18 cellular contexts compared by ENCODE assay signal in genomic region chr3:47042231-47042791, GRCh38.
DNase-seq lines count a peak whose midpoint lies in the region; ATAC-seq and TF ChIP-seq lines count a peak whose summit lies in the region.
"Had no signal": no experiment of that assay in that cellular context is flagged by ENCODE, and none has a peak within 500 bp of the region (broad histone marks: within the 10 kb centered on the region; RNA-seq: fewer than 3 reads in every experiment).

No MANE protein-coding gene starts in this region.

- H3K27me3 Mint-ChIP-seq in CD4-positive, CD25-positive, alpha-beta regulatory T cell, result no peaks in the 10 kb centered on the region
- H3K27me3 Mint-ChIP-seq in CD8-positive, alpha-beta memory T cell, result no peaks in the 10 kb centered on the region
- H3K27me3 Mint-ChIP-seq in T-helper 17 cell, result no peaks in the 10 kb centered on the region
- H3K27me3 Mint-ChIP-seq in MCF 10A (ENCODE audit: insufficient read depth, unreplicated experiment), result no peaks in the 10 kb centered on the region

- peaks cover 20 to 31% (median 27%) of the 10 kb centered on the region in 4 donors for H3K4me1 Mint-ChIP-seq in CD4-positive, CD25-positive, alpha-beta regulatory T cell
- H3K4me1 Mint-ChIP-seq in CD8-positive, alpha-beta memory T cell, result peaks cover 20 to 43% (median 23%) of the 10 kb centered on the region in 3 donors
- H3K4me1 Mint-ChIP-seq in T-helper 17 cell (peaks cover 14% of the 10 kb centered on the region), MCF 10A (ENCODE audit: insufficient read depth, unreplicated experiment) (no peaks in the 10 kb centered on the region)
- H3K4me1 Mint-ChIP-seq: CD14-positive monocyte had no signal

- peak overlapping the region in 2 of 3 donors; percentile 11 to 69 for H3K27ac Mint-ChIP-seq in CD4-positive, CD25-positive, alpha-beta regulatory T cell
- peak overlapping the region in 3 of 8 donors; percentile 32 to 79 (median 48) for H3K27ac Mint-ChIP-seq in CD8-positive, alpha-beta memory T cell
- H3K27ac Mint-ChIP-seq in T-helper 17 cell (peak overlapping the region; percentile 71), MCF 10A (ENCODE audit: low read depth, unreplicated experiment) (no peak overlapping the region)

- no peak for DNase-seq in CD4-positive, CD25-positive, alpha-beta regulatory T cell
- no peak for DNase-seq in CD8-positive, alpha-beta memory T cell
- DNase-seq in T-helper 17 cell (no peak), mucosa of descending colon (no peak), DMS153 (lab: John Stamatoyannopoulos, UW) (no peak), MCF 10A (ENCODE audit: unreplicated experiment) (no peak)
- no peak for DNase-seq in stimulated activated CD4-positive, alpha-beta T cell treated with anti-CD3 and anti-CD28 coated beads, Interleukin-2, amount 100 ng/mL, for 24 hours
- DNase-seq: ACHN, AML-193, DMS79 treated with DMSO at 0.1 percent for 48 hours, GM23248, HCEC 1CT, KBM-7, NCI-H1436, NCI-H2029 treated with DMSO at 0.1 percent for 48 hours, NCI-H774 had no signal

- H3K36me3 ChIP-seq in CD4-positive, CD25-positive, alpha-beta regulatory T cell (ENCODE audit: control insufficient read depth, insufficient read depth, low read length), result peaks cover 55% of the 10 kb centered on the region
- H3K36me3 ChIP-seq in CD8-positive, alpha-beta memory T cell (ENCODE audit: insufficient read depth, low read length), result peaks cover 27% of the 10 kb centered on the region
- no peaks in the 10 kb centered on the region for H3K36me3 ChIP-seq in mucosa of descending colon (ENCODE audit: low read depth)

- no peak overlapping the region for H3K4me3 Mint-ChIP-seq in CD4-positive, CD25-positive, alpha-beta regulatory T cell
- H3K4me3 Mint-ChIP-seq in CD8-positive, alpha-beta memory T cell, result no peak overlapping the region
- H3K4me3 Mint-ChIP-seq in T-helper 17 cell (peak overlapping the region; percentile 7), MCF 10A (ENCODE audit: unreplicated experiment) (no peak overlapping the region)
- H3K4me3 Mint-ChIP-seq: CD14-positive monocyte had no signal

- peaks cover 14% of the 10 kb centered on the region for H3K4me1 ChIP-seq in CD4-positive, CD25-positive, alpha-beta regulatory T cell (ENCODE audit: control insufficient read depth, insufficient read depth, low read length, poor library complexity, severe bottlenecking)
- H3K4me1 ChIP-seq in CD8-positive, alpha-beta memory T cell (ENCODE audit: insufficient read depth, low read length), result peaks cover 14% of the 10 kb centered on the region
- H3K4me1 ChIP-seq in mucosa of descending colon (ENCODE audit: low read depth), result peaks cover 4% of the 10 kb centered on the region

- intact Hi-C loops in mucosa of descending colon (cut with DNase I, micrococcal nuclease), result no loop called here
- intact Hi-C loops in MCF 10A (cut with micrococcal nuclease), result no loop called here

- H3K9me3 Mint-ChIP-seq in CD4-positive, CD25-positive, alpha-beta regulatory T cell, result peaks cover 0 to 4% (median 0%) of the 10 kb centered on the region in 7 donors
- H3K9me3 Mint-ChIP-seq in CD8-positive, alpha-beta memory T cell, result no peaks in the 10 kb centered on the region
- H3K9me3 Mint-ChIP-seq in MCF 10A (ENCODE audit: unreplicated experiment), result no peaks in the 10 kb centered on the region

- no peak overlapping the region for H3K4me3 ChIP-seq in CD4-positive, CD25-positive, alpha-beta regulatory T cell (ENCODE audit: low read depth, low read length)
- no peak overlapping the region for H3K4me3 ChIP-seq in CD8-positive, alpha-beta memory T cell (ENCODE audit: low read length)
- no peak overlapping the region for H3K4me3 ChIP-seq in mucosa of descending colon
- H3K4me3 ChIP-seq: GM23248 had no signal

- H3K36me3 Mint-ChIP-seq in CD4-positive, CD25-positive, alpha-beta regulatory T cell, result peaks cover 39% of the 10 kb centered on the region
- H3K36me3 Mint-ChIP-seq in CD8-positive, alpha-beta memory T cell, result peaks cover 7 to 74% (median 14%) of the 10 kb centered on the region in 3 donors
- H3K36me3 Mint-ChIP-seq in T-helper 17 cell (ENCODE audit: low read depth) (peaks cover 2% of the 10 kb centered on the region), MCF 10A (ENCODE audit: insufficient read depth, unreplicated experiment) (peaks cover 88% of the 10 kb centered on the region)

- no peak overlapping the region for H3K27ac ChIP-seq in CD4-positive, CD25-positive, alpha-beta regulatory T cell (ENCODE audit: insufficient read depth, low read length, poor library complexity, severe bottlenecking)
- peak overlapping the region; percentile 49 for H3K27ac ChIP-seq in CD8-positive, alpha-beta memory T cell (ENCODE audit: low read depth, low read length)
- H3K27ac ChIP-seq: GM23248 had no signal

- CTCF ChIA-PET in CD8-positive, alpha-beta memory T cell (lab: Charles Lee), result no interaction called here
- CTCF ChIA-PET in MCF 10A (lab: Yijun Ruan, JAX), result interaction anchor here (0.6 to 1.4 kb wide), 6 partner anchors 11 to 1937 kb away, joined by 3 to 5 read pairs (median 3); no protein-coding TSS in a partner anchor

- no peak for ATAC-seq in CD4-positive, CD25-positive, alpha-beta regulatory T cell (ENCODE audit: low read depth in 2 of 2)
- ATAC-seq in T-helper 17 cell (no peak), mucosa of descending colon (peak; percentile 55), GM18907 (IDR thresholded peaks at IDR 0.05; ENCODE audit: unreplicated experiment) (no peak)

- TF ChIP-seq CTCF in mucosa of descending colon (IDR thresholded peaks at IDR 0.05) (no peak), MCF 10A (IDR thresholded peaks at IDR 0.05; ENCODE audit: unreplicated experiment) (no peak)

- H3K27me3 ChIP-seq in CD4-positive, CD25-positive, alpha-beta regulatory T cell (ENCODE audit: control insufficient read depth, insufficient read depth, low read length), result no peaks in the 10 kb centered on the region
- H3K27me3 ChIP-seq in CD8-positive, alpha-beta memory T cell (ENCODE audit: insufficient read depth, low read length, poor library complexity, severe bottlenecking), result no peaks in the 10 kb centered on the region

- no peaks in the 10 kb centered on the region for H3K9me3 ChIP-seq in CD4-positive, CD25-positive, alpha-beta regulatory T cell (ENCODE audit: control insufficient read depth in 2 of 2, low read length in 2 of 2)
- no peaks in the 10 kb centered on the region for H3K9me3 ChIP-seq in CD8-positive, alpha-beta memory T cell (ENCODE audit: low read length)
- no peaks in the 10 kb centered on the region for H3K9me3 ChIP-seq in T-helper 17 cell (ENCODE audit: control insufficient read depth, low read length, poor library complexity, severe bottlenecking)
- no peaks in the 10 kb centered on the region for H3K9me3 ChIP-seq in mucosa of descending colon

- POLR2A ChIA-PET in CD8-positive, alpha-beta memory T cell (lab: Charles Lee), result no interaction called here
- POLR2A ChIA-PET in MCF 10A (lab: Yijun Ruan, JAX), result interaction anchor here (0.6 to 1.2 kb wide), 3 partner anchors 9 to 66 kb away, joined by 3 to 4 read pairs (median 3); partner anchors contain the start of gene CCDC12

- no TSS peak for BruUV-seq in MCF 10A (replicated peaks; lab: Mats Ljungman, UMichigan)
